ENCODE assay signal across 14 cellular contexts in the genomic region with DNA sequence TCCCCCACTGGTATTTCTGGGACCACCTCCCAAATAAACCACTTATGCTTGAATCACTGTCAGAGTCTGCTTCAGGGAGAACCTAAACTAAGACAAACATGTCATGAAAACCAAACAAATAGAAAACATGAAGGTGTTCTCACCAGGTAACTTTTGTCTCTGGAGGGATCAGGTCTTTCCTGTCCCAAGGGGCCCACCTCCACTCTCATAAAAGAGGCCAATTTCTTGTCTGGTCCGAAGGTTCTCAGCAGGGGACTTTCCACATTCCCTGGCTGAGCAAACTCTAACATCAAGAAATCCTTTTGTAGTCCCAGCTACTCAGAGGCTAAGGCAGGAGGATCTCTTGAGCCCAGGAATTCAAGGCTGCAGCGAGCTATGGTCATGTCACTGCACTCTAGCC. TPM values are rescaled to one million over a fixed set of nuclear protein-coding genes. Genes with fewer than 3 reads are reported as not detected.
DNase-seq lines count a peak whose midpoint lies in the region; ATAC-seq, FAIRE-seq and TF ChIP-seq lines count a peak whose summit lies in the region.
"Had no signal": no experiment of that assay in that cellular context is flagged by ENCODE, and none has a peak within 500 bp of the region (broad histone marks: within the 10 kb centered on the region; RNA-seq: fewer than 3 reads in every experiment).

No MANE protein-coding gene starts in this region.

- no peak overlapping the region for H3K4me2 ChIP-seq in HepG2 (ENCODE audit: low read depth, low read length)
- H3K4me2 ChIP-seq in PC-9: peak overlapping the region; percentile 53

- no peaks in the 10 kb centered on the region; a peak in 1 of 5 replicates for H3K36me3 ChIP-seq in HepG2 (replicated peaks in 1 of 2; ENCODE audit: control insufficient read depth in 1 of 2, insufficient read depth in 2 of 2, low read length in 2 of 2)
- H3K36me3 ChIP-seq in right lobe of liver: no peaks in the 10 kb centered on the region
- no peaks in the 10 kb centered on the region for H3K36me3 ChIP-seq in PC-9 (ENCODE audit: low read depth)
- no peaks in the 10 kb centered on the region for H3K36me3 ChIP-seq in gastroesophageal sphincter

- H2AFZ ChIP-seq in HepG2 (ENCODE audit: low read length): no peak overlapping the region
- no peak overlapping the region for H2AFZ ChIP-seq in PC-9

- no peaks in the 10 kb centered on the region for H4K20me1 ChIP-seq in HepG2 (ENCODE audit: insufficient read depth, low read length)
- peaks cover 3% of the 10 kb centered on the region; the same call in 1 of the 2 replicates for H4K20me1 ChIP-seq in PC-9 (ENCODE audit: insufficient read depth)

- no peak for FAIRE-seq in HepG2 (lab: Jason Lieb, UNC)

- H3K27ac ChIP-seq in HepG2 (ENCODE audit: extremely low read length, insufficient read depth, low read length) (no peak overlapping the region), right lobe of liver (no peak overlapping the region), PC-9 (no peak overlapping the region), gastroesophageal sphincter (no peak overlapping the region)
- H3K27ac ChIP-seq: SK-N-MC had no signal

- H3K27ac Mint-ChIP-seq in activated T-helper 2 cell treated with anti-CD3 and anti-CD28 coated beads, Interferon-gamma antibody, Interleukin-2, Interleukin-4, amounts not matched to agents 10 μg/mL and 5 μg/mL and 100 μg/mL, durations not matched to agents 14 hours and 24 hours and 36 hours: no peak overlapping the region

- TF ChIP-seq POLR2A in HepG2 (IDR thresholded peaks at IDR 0.05; ENCODE audit: insufficient read depth in 1 of 2, low read depth in 2 of 2, low read length in 2 of 2): no peak
- no peak for TF ChIP-seq POLR2A in right lobe of liver (IDR thresholded peaks at IDR 0.05)
- no peak for TF ChIP-seq POLR2A in gastroesophageal sphincter (IDR thresholded peaks at IDR 0.05)

- H3K36me3 Mint-ChIP-seq in activated T-helper 2 cell treated with anti-CD3 and anti-CD28 coated beads, Interferon-gamma antibody, Interleukin-2, Interleukin-4, amounts not matched to agents 10 μg/mL and 5 μg/mL and 100 μg/mL, durations not matched to agents 14 hours and 24 hours and 36 hours (ENCODE audit: low read depth): no peaks in the 10 kb centered on the region

- H3K4me3 ChIP-seq in HepG2 (replicated peaks in 1 of 3; ENCODE audit: insufficient read depth in 1 of 3, low read depth in 2 of 3, low read length in 3 of 3): no peak overlapping the region
- H3K4me3 ChIP-seq in right lobe of liver: no peak overlapping the region
- no peak overlapping the region for H3K4me3 ChIP-seq in PC-9
- no peak overlapping the region for H3K4me3 ChIP-seq in gastroesophageal sphincter
- H3K4me3 ChIP-seq: SK-N-MC had no signal

- intact Hi-C loops in HepG2 (cut with micrococcal nuclease; ENCODE audit: unreplicated experiment): no loop called here
- intact Hi-C loops in right lobe of liver (cut with DNase I): no loop called here
- intact Hi-C loops in PC-9 (cut with micrococcal nuclease; ENCODE audit: unreplicated experiment): no loop called here
- intact Hi-C loops in left colon (cut with DNase I, micrococcal nuclease): no loop called here
- intact Hi-C loops in activated T-helper 2 cell treated with anti-CD3 and anti-CD28 coated beads, Interferon-gamma antibody, Interleukin-2, Interleukin-4, amounts not matched to agents 10 μg/mL and 5 μg/mL and 100 μg/mL, durations not matched to agents 14 hours and 24 hours and 36 hours (cut with micrococcal nuclease): no loop called here

- peaks cover 3% of the 10 kb centered on the region for H3K4me1 Mint-ChIP-seq in activated T-helper 2 cell treated with anti-CD3 and anti-CD28 coated beads, Interferon-gamma antibody, Interleukin-2, Interleukin-4, amounts not matched to agents 10 μg/mL and 5 μg/mL and 100 μg/mL, durations not matched to agents 14 hours and 24 hours and 36 hours (ENCODE audit: low read depth)

- ATAC-seq in HepG2: no peak; the same call in 2 of the 3 replicates
- ATAC-seq in right lobe of liver: no peak
- peak; percentile 15 for ATAC-seq in left colon
- ATAC-seq in HG03460 (IDR thresholded peaks at IDR 0.05; ENCODE audit: unreplicated experiment): no peak
- no peak for ATAC-seq in gastroesophageal sphincter

- DNase-seq in HepG2 (ENCODE audit: low spot score) (no peak), right lobe of liver (no peak), PC-9 (peak in 1 of 2 experiments; percentile 53), left colon (no peak), DMS 273 treated with DMSO at 0.1 percent for 48 hours (lab: John Stamatoyannopoulos, UW) (no peak)
- no peak for DNase-seq in activated T-helper 2 cell treated with anti-CD3 and anti-CD28 coated beads, Interferon-gamma antibody, Interleukin-2, Interleukin-4, amounts not matched to agents 10 μg/mL and 5 μg/mL and 100 μg/mL, durations not matched to agents 14 hours and 24 hours and 36 hours (ENCODE audit: low spot score)
- DNase-seq: activated CD4-positive, alpha-beta T cell treated with anti-CD3 and anti-CD28 coated beads for 4 hours; activated gamma-delta T cell treated with Interleukin-2 at 50 U/mL for 16 hours; amniotic stem cell; KG1; stimulated activated CD4-positive, alpha-beta T cell treated with anti-CD3 and anti-CD28 coated beads, Interleukin-4, amount 100 ng/mL, for 1 hour had no signal

- H3F3A ChIP-seq in PC-9 (ENCODE audit: insufficient read depth, low read depth): peaks cover 16% of the 10 kb centered on the region

- no TSS peak for BruUV-seq in HepG2 (replicated peaks; lab: Mats Ljungman, UMichigan)
- no TSS peak for BruUV-seq in PC-9 (replicated peaks; lab: Mats Ljungman, UMichigan)

- H3K9ac ChIP-seq in HepG2 (ENCODE audit: insufficient read depth, low read depth, low read length): no peak overlapping the region

- H3K9me2 ChIP-seq in PC-9 (ENCODE audit: insufficient read depth): no peaks in the 10 kb centered on the region

- TF ChIP-seq EP300 in HepG2 (IDR thresholded peaks at IDR 0.05; ENCODE audit: low read depth in 2 of 2, low read length in 2 of 2) (no peak), HepG2 (CRISPR knock-in tag; IDR thresholded peaks at IDR 0.05; ENCODE audit: borderline replicate concordance) (no peak), gastroesophageal sphincter (IDR thresholded peaks at IDR 0.05) (no peak)

- no peak for TF ChIP-seq CTCF in HepG2 (CRISPR knock-in tag; IDR thresholded peaks at IDR 0.05)
- TF ChIP-seq CTCF in right lobe of liver (IDR thresholded peaks at IDR 0.05): no peak
- TF ChIP-seq CTCF in PC-9 (conservative IDR thresholded peaks at IDR 0.05): no peak
- no peak for TF ChIP-seq CTCF in gastroesophageal sphincter (IDR thresholded peaks at IDR 0.05)

- no peaks in the 10 kb centered on the region for H3K9me3 Mint-ChIP-seq in activated T-helper 2 cell treated with anti-CD3 and anti-CD28 coated beads, Interferon-gamma antibody, Interleukin-2, Interleukin-4, amounts not matched to agents 10 μg/mL and 5 μg/mL and 100 μg/mL, durations not matched to agents 14 hours and 24 hours and 36 hours

- peaks cover 30% of the 10 kb centered on the region for H3K4me1 ChIP-seq in HepG2 (ENCODE audit: insufficient read depth, low read length)
- H3K4me1 ChIP-seq in right lobe of liver: peaks cover 0 to 17% (median 5%) of the 10 kb centered on the region in 4 donors
- peaks cover 31% of the 10 kb centered on the region for H3K4me1 ChIP-seq in PC-9 (replicated peaks; ENCODE audit: insufficient read depth)
- peaks cover 0 to under 1% (median 0%) of the 10 kb centered on the region in 3 donors for H3K4me1 ChIP-seq in gastroesophageal sphincter

- WGBS in HepG2 (ENCODE audit: low lambda C conversion rate): 83% methylated on average over 2 of the region's 2 CpGs
- 61% methylated on average over 2 of the region's 2 CpGs for WGBS in right lobe of liver (ENCODE audit: insufficient coverage, low coverage, low lambda C conversion rate, missing lambda C conversion rate)
- WGBS in gastroesophageal sphincter (ENCODE audit: low coverage in 1 of 2), 2 donors: 60 to 100% methylated on average over 1 to 2 of the region's 2 CpGs

- CTCF ChIA-PET in HepG2 (lab: Yijun Ruan, JAX; ENCODE audit: low intra/inter-chr PET ratio, low total read pairs): no interaction called here
- CTCF ChIA-PET in PC-9 (lab: Charles Lee): no interaction called here

- H3K79me2 ChIP-seq in HepG2 (ENCODE audit: insufficient read depth, low read length): no peaks in the 10 kb centered on the region
- no peaks in the 10 kb centered on the region for H3K79me2 ChIP-seq in PC-9 (ENCODE audit: low read depth)

- H3K27me3 ChIP-seq in HepG2 (ENCODE audit: control insufficient read depth in 1 of 2, insufficient read depth in 2 of 2, low read length in 2 of 2) (no peaks in the 10 kb centered on the region), right lobe of liver (no peaks in the 10 kb centered on the region), PC-9 (ENCODE audit: insufficient read depth, low read depth) (no peaks in the 10 kb centered on the region), gastroesophageal sphincter (peaks cover 12% of the 10 kb centered on the region)

- in situ Hi-C loops in HepG2 (cut with HindIII; ENCODE audit: extremely low pct_ligation_motif_present, low pct_unique_long_range_greater_than_20kb): no loop called here

- peaks cover 78% of the 10 kb centered on the region for H3K27me3 Mint-ChIP-seq in activated T-helper 2 cell treated with anti-CD3 and anti-CD28 coated beads, Interferon-gamma antibody, Interleukin-2, Interleukin-4, amounts not matched to agents 10 μg/mL and 5 μg/mL and 100 μg/mL, durations not matched to agents 14 hours and 24 hours and 36 hours (ENCODE audit: low read depth)

- H3K4me3 Mint-ChIP-seq in activated T-helper 2 cell treated with anti-CD3 and anti-CD28 coated beads, Interferon-gamma antibody, Interleukin-2, Interleukin-4, amounts not matched to agents 10 μg/mL and 5 μg/mL and 100 μg/mL, durations not matched to agents 14 hours and 24 hours and 36 hours (ENCODE audit: low read depth): no peak overlapping the region

- no peak for TF ChIP-seq RAD21 in HepG2 (CRISPR knock-in tag; IDR thresholded peaks at IDR 0.05)

- H3K9me3 ChIP-seq in HepG2 (ENCODE audit: low read length): no peaks in the 10 kb centered on the region
- H3K9me3 ChIP-seq in right lobe of liver: no peaks in the 10 kb centered on the region
- no peaks in the 10 kb centered on the region for H3K9me3 ChIP-seq in PC-9 (ENCODE audit: insufficient read depth, low read depth)
- H3K9me3 ChIP-seq in gastroesophageal sphincter: no peaks in the 10 kb centered on the region

- POLR2A ChIA-PET in HepG2 (lab: Yijun Ruan, JAX) (interaction anchor here (2.9 to 3.9 kb wide), 4 partner anchors 8 to 20 kb away, joined by 16 to 38 read pairs (median 20); no protein-coding TSS in a partner anchor), PC-9 (lab: Charles Lee; ENCODE audit: unreplicated experiment) (no interaction called here)

RNA-seq across cellular contexts. Expression of a gene that starts 8.8 kb away (rescaled TPM):
- total RNA-seq in HepG2 (2016; rRNA removed; fragmentation: Illumina TruSeq; extraction: Trizol) (11.0 TPM in 2 replicates), right lobe of liver (10 to 100 TPM; 12.6 to 19.2 (median 14.9) TPM), PC-9 (2021) (26.0 and 29.4 TPM in 2 replicates), left colon (10 to 100 TPM; 38.6 to 39.4 TPM), gastroesophageal sphincter (10 to 100 TPM in 2 of 4 donors, 1 to 10 TPM in 2; 8.2 to 25.8 (median 11.7) TPM)
- total RNA-seq in HepG2 (2016; cell fraction: cytosol; rRNA removed; fragmentation: Illumina TruSeq; extraction: Trizol; ENCODE audit: low read depth): 2.8 and 3.0 TPM in 2 replicates
- 9.5 and 11.3 TPM in 2 replicates for total RNA-seq in HepG2 (2016; cell fraction: insoluble cytoplasmic fraction; rRNA removed; fragmentation: Illumina TruSeq; extraction: Trizol)
- total RNA-seq in HepG2 (2016; cell fraction: membrane; rRNA removed; fragmentation: Illumina TruSeq; extraction: Trizol): 15.4 and 15.8 TPM in 2 replicates
- 14.9 TPM in 2 replicates for total RNA-seq in HepG2 (2016; cell fraction: nucleus; rRNA removed; fragmentation: Illumina TruSeq; extraction: Trizol)
- 12.4 and 15.9 TPM in 2 replicates for polyA plus RNA-seq in HepG2 (2011; rRNA removed)
- 6.6 and 10.1 TPM in 2 replicates for polyA plus RNA-seq in HepG2 (2011; cell fraction: cytosol; rRNA removed)
- 47.8 and 59.4 TPM in 2 replicates for polyA plus RNA-seq in HepG2 (2011; cell fraction: nucleus; rRNA removed)
- polyA plus RNA-seq in HepG2 (2012): 53.6 and 69.1 TPM in 2 replicates
- 10.9 and 11.7 TPM in 2 replicates for polyA plus RNA-seq in HepG2 (2016; cell fraction: cytosol; fragmentation: Illumina TruSeq; extraction: Trizol; ENCODE audit: low read depth)
- polyA plus RNA-seq in HepG2 (2016; cell fraction: insoluble cytoplasmic fraction; fragmentation: Illumina TruSeq; extraction: Trizol; ENCODE audit: low read depth): 37.6 and 56.8 TPM in 2 replicates
- polyA plus RNA-seq in HepG2 (2016; cell fraction: membrane; fragmentation: Illumina TruSeq; extraction: Trizol; ENCODE audit: low read depth): 44.1 and 44.7 TPM in 2 replicates
- 75.1 and 80.7 TPM in 2 replicates for polyA plus RNA-seq in HepG2 (2016; cell fraction: nucleus; fragmentation: Illumina TruSeq; extraction: Trizol; ENCODE audit: insufficient read depth, low read depth)
- polyA minus RNA-seq in HepG2 (2011; rRNA and poly(A)+ RNA removed; ENCODE audit: low replicate concordance): 3.3 and 26.4 TPM in 2 replicates
- polyA minus RNA-seq in HepG2 (2011; cell fraction: cytosol; rRNA and poly(A)+ RNA removed): 29.5 and 30.0 TPM in 2 replicates
- 15.2 and 15.5 TPM in 2 replicates for polyA minus RNA-seq in HepG2 (2011; cell fraction: nucleus; rRNA and poly(A)+ RNA removed)
- total RNA-seq in activated T-helper 2 cell treated with anti-CD3 and anti-CD28 coated beads, Interferon-gamma antibody, Interleukin-2, Interleukin-4, amounts not matched to agents 10 μg/mL and 5 μg/mL and 100 μg/mL, durations not matched to agents 14 hours and 24 hours and 36 hours: 9.6 and 9.7 TPM in 2 replicates
